Comparison of ENCODE assay signal across 8 cellular contexts in genomic region chr9:14251146-14252071, GRCh38.
DNase-seq lines count a peak whose midpoint lies in the region; ATAC-seq, FAIRE-seq and TF ChIP-seq lines count a peak whose summit lies in the region.

No MANE protein-coding gene starts in this region.

- peaks cover 16% of the 10 kb centered on the region for H3K36me3 ChIP-seq in RWPE2 (ENCODE audit: low read depth)
- H3K36me3 ChIP-seq in pancreas, result no peaks in the 10 kb centered on the region

- H3K9me3 ChIP-seq in RWPE2 (ENCODE audit: severe bottlenecking) (no peaks in the 10 kb centered on the region), pancreas (no peaks in the 10 kb centered on the region)

- H3K27me3 ChIP-seq in RWPE2 (ENCODE audit: insufficient read depth, poor library complexity, severe bottlenecking), result no peaks in the 10 kb centered on the region
- no peaks in the 10 kb centered on the region for H3K27me3 ChIP-seq in pancreas

- ATAC-seq in GM19463 (IDR thresholded peaks at IDR 0.05; ENCODE audit: unreplicated experiment), result peak; percentile 72
- ATAC-seq in RWPE2 (ENCODE audit: low read depth), result peak; percentile 84
- ATAC-seq in pancreas, result peak; percentile 94 to 98 (median 97)
- ATAC-seq in GM18858 (IDR thresholded peaks at IDR 0.05; ENCODE audit: unreplicated experiment), result no peak
- ATAC-seq in HG03159 (IDR thresholded peaks at IDR 0.05; ENCODE audit: unreplicated experiment), result no peak

- WGBS in pancreas, 2 donors, result 7 to 8% methylated on average over 10 of the region's 10 CpGs

- no peak for TF ChIP-seq POLR2A in GM12892 (IDR thresholded peaks at IDR 0.05; ENCODE audit: low read depth, low read length)

- FAIRE-seq in pancreas (lab: Jason Lieb, UNC) (peak; percentile 43), GM12892 (lab: Jason Lieb, UNC) (no peak)

- DNase-seq in RWPE2 (ENCODE audit: low spot score), result peak; percentile 83
- DNase-seq in foreskin fibroblast, result peak; percentile 61 to 81
- DNase-seq in pancreas, result peak; percentile 81 to 96 (median 92)
- DNase-seq in GM12892 (ENCODE audit: insufficient read length), result no peak
- no peak for DNase-seq in activated gamma-delta T cell treated with Interleukin-2 at 50 U/mL for 16 hours

- H3K27ac ChIP-seq in RWPE2 (ENCODE audit: poor library complexity, severe bottlenecking) (peak overlapping the region; percentile 81), pancreas (peak overlapping the region; percentile 51 to 87 (median 75))

- H3K4me3 ChIP-seq in RWPE2 (ENCODE audit: severe bottlenecking) (no peak overlapping the region), foreskin fibroblast (ENCODE audit: low read depth in 1 of 2, low read length in 2 of 2) (no peak overlapping the region), pancreas (peak overlapping the region in 2 of 4 donors; percentile 3 to 20)

- H3K4me1 ChIP-seq in RWPE2 (ENCODE audit: insufficient read depth, poor library complexity, severe bottlenecking), result peaks cover 49% of the 10 kb centered on the region
- H3K4me1 ChIP-seq in pancreas, result peaks cover 19 to 41% (median 31%) of the 10 kb centered on the region in 3 donors

- intact Hi-C loops in pancreas (cut with DNase I), result no loop called here

- TF ChIP-seq CTCF in RWPE2 (IDR thresholded peaks at IDR 0.05; ENCODE audit: poor library complexity, severe bottlenecking), result no peak
- TF ChIP-seq CTCF in foreskin fibroblast (IDR thresholded peaks at IDR 0.05; ENCODE audit: low read depth, low read length), result no peak
- TF ChIP-seq CTCF in pancreas (IDR thresholded peaks at IDR 0.05), result no peak

Comparison
In these comparisons a context has a peak if more than half of its experiments do, and no peak if none do; other contexts are left out.
1. ATAC-seq: peak in GM19463 (single experiment), RWPE2 (single experiment) and pancreas (4 of 4); none in GM18858 (single experiment) and HG03159 (single experiment).
2. DNase-seq: peak in RWPE2 (single experiment), foreskin fibroblast (2 of 2) and pancreas (6 of 6); none in GM12892 (single experiment) and activated gamma-delta T cell treated with Interleukin-2 at 50 U/mL for 16 hours (single experiment).